Comparison of ENCODE assay signal across 10 cellular contexts in genomic region chr6:6751615-6752014, GRCh38.
DNase-seq lines count a peak whose midpoint lies in the region; ATAC-seq and TF ChIP-seq lines count a peak whose summit lies in the region.
"Had no signal": no experiment of that assay in that cellular context is flagged by ENCODE, and none has a peak within 500 bp of the region (broad histone marks: within the 10 kb centered on the region; RNA-seq: fewer than 3 reads in every experiment).

No MANE protein-coding gene starts in this region.

- no peaks in the 10 kb centered on the region for H3K36me3 ChIP-seq in A673 (ENCODE audit: insufficient read depth, low read length, poor library complexity, severe bottlenecking)
- no peaks in the 10 kb centered on the region for H3K36me3 ChIP-seq in osteoblast (ENCODE audit: insufficient read depth, low read length)
- H3K36me3 ChIP-seq in H7 (replicated peaks; ENCODE audit: control insufficient read depth, insufficient read depth, low read length): no peaks in the 10 kb centered on the region

- peak overlapping the region; percentile 68 for H2AFZ ChIP-seq in osteoblast (ENCODE audit: low read length)

- POLR2A ChIA-PET in A673 (lab: Charles Lee; ENCODE audit: low non-redundant PET): no interaction called here
- POLR2A ChIA-PET in activated naive CD8-positive, alpha-beta T cell treated with anti-CD3 and anti-CD28 coated beads, Interleukin-2, amount 10 ng/mL, durations not matched to agents 7 days and 5 days (lab: Charles Lee): no interaction called here

- peak; percentile 50 for ATAC-seq in activated naive CD8-positive, alpha-beta T cell treated with anti-CD3 and anti-CD28 coated beads, Interleukin-2, amount 10 ng/mL, durations not matched to agents 7 days and 5 days (ENCODE audit: low read depth)
- ATAC-seq in natural killer cell treated with Interleukin-12 subunit alpha and Interleukin-12 subunit beta and Interleukin-15 and Interleukin-18, amount 100 ng/mL, for 72 hours: no peak
- no peak for ATAC-seq in GM21360 (IDR thresholded peaks at IDR 0.05; ENCODE audit: unreplicated experiment)

- peaks cover 50% of the 10 kb centered on the region for H3K4me1 ChIP-seq in A673 (ENCODE audit: insufficient read depth, low read length, poor library complexity, severe bottlenecking)
- H3K4me1 ChIP-seq in osteoblast (ENCODE audit: insufficient read depth, low read length): peaks cover 15% of the 10 kb centered on the region

- H3K4me3 ChIP-seq in A673 (ENCODE audit: low read depth, low read length, poor library complexity, severe bottlenecking): no peak overlapping the region
- peak overlapping the region; percentile 52 for H3K4me3 ChIP-seq in osteoblast (ENCODE audit: insufficient read depth, low read length)
- no peak overlapping the region for H3K4me3 ChIP-seq in H7 (ENCODE audit: insufficient read depth, low read depth, low read length)

- no peaks in the 10 kb centered on the region for H4K20me1 ChIP-seq in osteoblast (ENCODE audit: insufficient read depth, low read length)

- H3K36me3 Mint-ChIP-seq in activated naive CD8-positive, alpha-beta T cell treated with anti-CD3 and anti-CD28 coated beads, Interleukin-2, amount 10 ng/mL, durations not matched to agents 7 days and 5 days: no peaks in the 10 kb centered on the region
- no peaks in the 10 kb centered on the region for H3K36me3 Mint-ChIP-seq in natural killer cell treated with Interleukin-12 subunit alpha and Interleukin-12 subunit beta and Interleukin-15 and Interleukin-18, amount 100 ng/mL, for 72 hours

- H3K27me3 ChIP-seq in A673 (replicated peaks; ENCODE audit: insufficient read depth, low read depth, low read length, poor library complexity): no peaks in the 10 kb centered on the region
- no peaks in the 10 kb centered on the region for H3K27me3 ChIP-seq in osteoblast (ENCODE audit: insufficient read depth, low read length)
- no peaks in the 10 kb centered on the region for H3K27me3 ChIP-seq in H7 (ENCODE audit: control insufficient read depth, insufficient read depth, low read length)

- no peaks in the 10 kb centered on the region for H3K79me2 ChIP-seq in osteoblast (ENCODE audit: insufficient read depth, low read length)

- H3K27ac Mint-ChIP-seq in activated naive CD8-positive, alpha-beta T cell treated with anti-CD3 and anti-CD28 coated beads, Interleukin-2, amount 10 ng/mL, durations not matched to agents 7 days and 5 days: no peak overlapping the region
- H3K27ac Mint-ChIP-seq in natural killer cell treated with Interleukin-12 subunit alpha and Interleukin-12 subunit beta and Interleukin-15 and Interleukin-18, amount 100 ng/mL, for 72 hours: no peak overlapping the region

- H3K27me3 Mint-ChIP-seq in activated naive CD8-positive, alpha-beta T cell treated with anti-CD3 and anti-CD28 coated beads, Interleukin-2, amount 10 ng/mL, durations not matched to agents 7 days and 5 days: peaks cover 13% of the 10 kb centered on the region
- peaks cover 8 to 11% of the 10 kb centered on the region in 2 donors for H3K27me3 Mint-ChIP-seq in natural killer cell treated with Interleukin-12 subunit alpha and Interleukin-12 subunit beta and Interleukin-15 and Interleukin-18, amount 100 ng/mL, for 72 hours

- H3K4me2 ChIP-seq in osteoblast (ENCODE audit: insufficient read depth, low read length): peak overlapping the region; percentile 76

- no peak overlapping the region for H3K4me3 Mint-ChIP-seq in activated naive CD8-positive, alpha-beta T cell treated with anti-CD3 and anti-CD28 coated beads, Interleukin-2, amount 10 ng/mL, durations not matched to agents 7 days and 5 days
- H3K4me3 Mint-ChIP-seq in natural killer cell treated with Interleukin-12 subunit alpha and Interleukin-12 subunit beta and Interleukin-15 and Interleukin-18, amount 100 ng/mL, for 72 hours: no peak overlapping the region

- intact Hi-C loops in A673 (cut with micrococcal nuclease; ENCODE audit: unreplicated experiment): no loop called here

- DNase-seq in A673 (ENCODE audit: low spot score) (peak; percentile 74), Kasumi-1 (lab: John Stamatoyannopoulos, UW) (peak; percentile 19 to 47), osteoblast (ENCODE audit: insufficient read length, low spot score, missing footprints) (peak; percentile 72), NCI-H2196 treated with DMSO at 0.1 percent for 48 hours (lab: John Stamatoyannopoulos, UW; ENCODE audit: unreplicated experiment) (no peak), H7 (no peak)
- DNase-seq in activated naive CD8-positive, alpha-beta T cell treated with anti-CD3 and anti-CD28 coated beads, Interleukin-2, amount 10 ng/mL, durations not matched to agents 7 days and 5 days: no peak
- no peak for DNase-seq in natural killer cell treated with Interleukin-12 subunit alpha and Interleukin-12 subunit beta and Interleukin-15 and Interleukin-18, amount 100 ng/mL, for 72 hours (ENCODE audit: low spot score)
- DNase-seq: COR-L47, NCI-H524 had no signal

- CTCF ChIA-PET in A673 (lab: Charles Lee): no interaction called here

- no peaks in the 10 kb centered on the region for H3K9me3 ChIP-seq in A673 (ENCODE audit: low read depth, low read length, poor library complexity, severe bottlenecking)
- H3K9me3 ChIP-seq in osteoblast (ENCODE audit: low read depth, low read length): no peaks in the 10 kb centered on the region

- no peaks in the 10 kb centered on the region for H3K9me3 Mint-ChIP-seq in activated naive CD8-positive, alpha-beta T cell treated with anti-CD3 and anti-CD28 coated beads, Interleukin-2, amount 10 ng/mL, durations not matched to agents 7 days and 5 days
- H3K9me3 Mint-ChIP-seq in natural killer cell treated with Interleukin-12 subunit alpha and Interleukin-12 subunit beta and Interleukin-15 and Interleukin-18, amount 100 ng/mL, for 72 hours: no peaks in the 10 kb centered on the region

- H3K4me1 Mint-ChIP-seq in activated naive CD8-positive, alpha-beta T cell treated with anti-CD3 and anti-CD28 coated beads, Interleukin-2, amount 10 ng/mL, durations not matched to agents 7 days and 5 days: peaks cover 14% of the 10 kb centered on the region
- H3K4me1 Mint-ChIP-seq in natural killer cell treated with Interleukin-12 subunit alpha and Interleukin-12 subunit beta and Interleukin-15 and Interleukin-18, amount 100 ng/mL, for 72 hours (ENCODE audit: low read depth in 2 of 2): peaks cover 0 to 3% of the 10 kb centered on the region in 2 donors

- no peak for TF ChIP-seq CTCF in A673 (conservative IDR thresholded peaks at IDR 0.05; ENCODE audit: low read depth, low read length)
- no peak for TF ChIP-seq CTCF in osteoblast (IDR thresholded peaks at IDR 0.05; ENCODE audit: extremely low read depth, low read depth, low read length)

- H3K27ac ChIP-seq in A673 (ENCODE audit: low read depth, low read length, poor library complexity, severe bottlenecking) (peak overlapping the region; percentile 39), osteoblast (ENCODE audit: low read depth, low read length) (no peak overlapping the region)

- BruUV-seq in A673 (replicated peaks; lab: Mats Ljungman, UMichigan): no TSS peak

Comparison
In these comparisons a context has a peak if more than half of its experiments do, and no peak if none do; other contexts are left out.
1. DNase-seq: peak in A673 (single experiment), Kasumi-1 (2 of 2) and osteoblast (single experiment); none in activated naive CD8-positive, alpha-beta T cell treated with anti-CD3 and anti-CD28 coated beads, Interleukin-2, amount 10 ng/mL, durations not matched to agents 7 days and 5 days (single experiment), natural killer cell treated with Interleukin-12 subunit alpha and Interleukin-12 subunit beta and Interleukin-15 and Interleukin-18, amount 100 ng/mL, for 72 hours (single experiment), NCI-H2196 treated with DMSO at 0.1 percent for 48 hours (single experiment) and H7 (single experiment).